8 cellular contexts compared by ENCODE assay signal in genomic region chr12:6699259-6699988, GRCh38. TPM values are rescaled to one million over a fixed set of nuclear protein-coding genes. Genes with fewer than 3 reads are reported as not detected.
DNase-seq lines count a peak whose midpoint lies in the region; ATAC-seq and TF ChIP-seq lines count a peak whose summit lies in the region.

No MANE protein-coding gene starts in this region.

- peak overlapping the region; percentile 71 for H2AFZ ChIP-seq in neuron (ENCODE audit: low read depth, low read length)

- H3K9me3 ChIP-seq in BLaER1 treated with 17β-estradiol and CSF1 and Interleukin-3, amounts not matched to agents 10 nM and 100 nM (replicated peaks in 1 of 11) = no peaks in the 10 kb centered on the region
- H3K9me3 ChIP-seq in neuron (ENCODE audit: low read length) = no peaks in the 10 kb centered on the region

- H4K20me1 ChIP-seq in BLaER1 treated with 17β-estradiol and CSF1 and Interleukin-3, amounts not matched to agents 10 nM and 100 nM = peaks cover 0 to 26% (median 4%) of the 10 kb centered on the region in 11 experiments; a peak in 11 of 22 replicates

- peaks cover 25 to 38% (median 30%) of the 10 kb centered on the region in 3 donors for H3K4me1 Mint-ChIP-seq in IgD-negative memory B cell
- H3K4me1 Mint-ChIP-seq in effector memory CD8-positive, alpha-beta T cell (ENCODE audit: low read depth in 2 of 2) = peaks cover 12 to 22% of the 10 kb centered on the region in 2 donors

- H3K36me3 Mint-ChIP-seq in IgD-negative memory B cell = no peaks in the 10 kb centered on the region
- peaks cover 3% of the 10 kb centered on the region for H3K36me3 Mint-ChIP-seq in effector memory CD8-positive, alpha-beta T cell (ENCODE audit: insufficient read depth)

- H3K9ac ChIP-seq in BLaER1 treated with 17β-estradiol and CSF1 and Interleukin-3, amounts not matched to agents 10 nM and 100 nM = peak overlapping the region in 9 of 11 experiments; percentile 27 to 77 (median 67); a peak in 12 of 22 replicates

- H3K27me3 ChIP-seq in BLaER1 treated with 17β-estradiol and CSF1 and Interleukin-3, amounts not matched to agents 10 nM and 100 nM = peaks cover 0 to 48% (median 18%) of the 10 kb centered on the region in 11 experiments; a peak in 16 of 22 replicates
- peaks cover 7% of the 10 kb centered on the region for H3K27me3 ChIP-seq in neuron (ENCODE audit: insufficient read depth, low read length)
- H3K27me3 ChIP-seq in foreskin keratinocyte = peaks cover 64% of the 10 kb centered on the region

- peaks cover 0 to 3% (median 2%) of the 10 kb centered on the region in 3 donors for H3K9me3 Mint-ChIP-seq in IgD-negative memory B cell
- no peaks in the 10 kb centered on the region for H3K9me3 Mint-ChIP-seq in effector memory CD8-positive, alpha-beta T cell

- H3K4me3 ChIP-seq in BLaER1 treated with 17β-estradiol and CSF1 and Interleukin-3, amounts not matched to agents 10 nM and 100 nM = peak overlapping the region; percentile 50 to 74 (median 63)
- peak overlapping the region; percentile 70 for H3K4me3 ChIP-seq in neuron (ENCODE audit: low read length)

- DNase-seq in effector memory CD8-positive, alpha-beta T cell = no peak
- no peak for DNase-seq in NCI-H510A (lab: John Stamatoyannopoulos, UW)
- DNase-seq in NCI-H2081 treated with DMSO at 0.1 percent for 48 hours (lab: John Stamatoyannopoulos, UW) = no peak
- no peak for DNase-seq in foreskin keratinocyte

- H3K27ac Mint-ChIP-seq in IgD-negative memory B cell = peak overlapping the region in 1 of 3 donors; percentile 67
- H3K27ac Mint-ChIP-seq in effector memory CD8-positive, alpha-beta T cell = no peak overlapping the region

- no peaks in the 10 kb centered on the region for H3K36me3 ChIP-seq in BLaER1 treated with 17β-estradiol and CSF1 and Interleukin-3, amounts not matched to agents 10 nM and 100 nM
- H3K36me3 ChIP-seq in neuron (ENCODE audit: insufficient read depth, low read length) = peaks cover under 1% of the 10 kb centered on the region

- H3K27me3 Mint-ChIP-seq in IgD-negative memory B cell = peaks cover 41% of the 10 kb centered on the region
- H3K27me3 Mint-ChIP-seq in effector memory CD8-positive, alpha-beta T cell = peaks cover 56 to 71% of the 10 kb centered on the region in 2 donors

- peak overlapping the region in 3 of 4 donors; percentile 61 to 90 (median 67) for H3K4me3 Mint-ChIP-seq in IgD-negative memory B cell
- peak overlapping the region; percentile 63 to 66 for H3K4me3 Mint-ChIP-seq in effector memory CD8-positive, alpha-beta T cell

- H3K4me1 ChIP-seq in BLaER1 treated with 17β-estradiol and CSF1 and Interleukin-3, amounts not matched to agents 10 nM and 100 nM = peaks cover 61 to 77% (median 72%) of the 10 kb centered on the region in 10 experiments
- H3K4me1 ChIP-seq in neuron (ENCODE audit: insufficient read depth, low read length) (peaks cover 11% of the 10 kb centered on the region), foreskin keratinocyte (no peaks in the 10 kb centered on the region)

- H3K27ac ChIP-seq in BLaER1 treated with 17β-estradiol and CSF1 and Interleukin-3, amounts not matched to agents 10 nM and 100 nM = peak overlapping the region in 3 of 11 experiments; percentile 9 to 45 (median 39); a peak in 2 of 22 replicates
- no peak overlapping the region for H3K27ac ChIP-seq in foreskin keratinocyte

- ATAC-seq in effector memory CD8-positive, alpha-beta T cell (replicated peaks) = no peak
- ATAC-seq in foreskin keratinocyte (no peak), HG02970 (IDR thresholded peaks at IDR 0.05; ENCODE audit: low FRiP score, unreplicated experiment) (no peak)

- H3K4me2 ChIP-seq in BLaER1 treated with 17β-estradiol and CSF1 and Interleukin-3, amounts not matched to agents 10 nM and 100 nM = peak overlapping the region; percentile 90 to 99 (median 97)

- TF ChIP-seq CTCF in foreskin keratinocyte (conservative IDR thresholded peaks at IDR 0.05) = no peak

RNA-seq across cellular contexts. Expression of gene PIANP, which starts 1.2 kb away (rescaled TPM):
- polyA plus RNA-seq in IgD-negative memory B cell (not detected), foreskin keratinocyte (0.20 and 0.38 TPM in 2 replicates)
- 0.04 TPM in 1 of 2 replicates, not detected in the other for total RNA-seq in foreskin keratinocyte

RNA-seq across cellular contexts. Expression of gene ZNF384, which starts 10.2 kb away (rescaled TPM):
- polyA plus RNA-seq in IgD-negative memory B cell (32.5 TPM), foreskin keratinocyte (19.3 and 22.0 TPM in 2 replicates)
- 28.0 and 30.4 TPM in 2 replicates for total RNA-seq in foreskin keratinocyte

RNA-seq across cellular contexts. Expression of gene COPS7A, which starts 24.4 kb away (rescaled TPM):
- polyA plus RNA-seq in IgD-negative memory B cell (36.8 TPM), foreskin keratinocyte (53.6 and 60.4 TPM in 2 replicates)
- 52.0 and 52.7 TPM in 2 replicates for total RNA-seq in foreskin keratinocyte

RNA-seq across cellular contexts. Expression of gene ING4, which starts 36.5 kb away (rescaled TPM):
- polyA plus RNA-seq in IgD-negative memory B cell = 76.6 TPM
- total RNA-seq in foreskin keratinocyte = 9.9 and 16.2 TPM in 2 replicates
- 13.7 and 20.2 TPM in 2 replicates for polyA plus RNA-seq in foreskin keratinocyte

RNA-seq across cellular contexts. Expression of gene ACRBP, which starts 52.2 kb away (rescaled TPM):
- polyA plus RNA-seq in IgD-negative memory B cell (5.8 TPM), foreskin keratinocyte (0.09 and 0.11 TPM in 2 replicates)
- total RNA-seq in foreskin keratinocyte = 0.07 TPM in 1 of 2 replicates, not detected in the other
